30 cellular contexts compared by ENCODE assay signal in genomic region chr16:57354311-57354710, GRCh38. TPM values are rescaled to one million over a fixed set of nuclear protein-coding genes. Genes with fewer than 3 reads are reported as not detected.
"Had no signal": no experiment of that assay in that cellular context is flagged by ENCODE, and none has a peak within 500 bp of the region (broad histone marks: within the 10 kb centered on the region; RNA-seq: fewer than 3 reads in every experiment).

No MANE protein-coding gene starts in this region.

- H3K4me3 ChIP-seq: coronary artery, esophagus squamous epithelium, hepatocyte, left lung, mucosa of descending colon, prostate gland, right atrium auricular region, sigmoid colon, skin epidermis, suprapubic skin, transverse colon, upper lobe of right lung, uterus had no signal

- H2AFZ ChIP-seq: hepatocyte, parathyroid adenoma had no signal

- H3K4me2 ChIP-seq: hepatocyte had no signal

- ATAC-seq: effector memory CD8-positive, alpha-beta T cell; left cardiac atrium; left lung; mucosa of descending colon; natural killer cell treated with Interleukin-12 subunit alpha and Interleukin-12 subunit beta and Interleukin-15 and Interleukin-18, amount 100 ng/mL, for 72 hours; stimulated activated naive B cell treated with anti-CD40 and anti-IgM and Interleukin-4, amounts not matched to agents 10 μg/mL and 1 μg/mL and 100 μg/mL, for 72 hours; upper lobe of right lung had no signal

- H3K79me2 ChIP-seq: hepatocyte, parathyroid adenoma had no signal

- H3K4me1 ChIP-seq: parathyroid adenoma, prostate gland, right atrium auricular region, sigmoid colon, suprapubic skin, transverse colon, upper lobe of right lung, uterus had no signal

- H3K9me3 ChIP-seq: esophagus squamous epithelium, left lung, mucosa of descending colon, neutrophil, prostate gland, right atrium auricular region, sigmoid colon, suprapubic skin, transverse colon, upper lobe of right lung, uterus had no signal

- H3K9ac ChIP-seq: parathyroid adenoma had no signal

- H3K27ac ChIP-seq: coronary artery, esophagus squamous epithelium, hepatocyte, left lung, neutrophil, parathyroid adenoma, prostate gland, right atrium auricular region, sigmoid colon, skin epidermis, suprapubic skin, transverse colon, upper lobe of right lung, uterus had no signal

- H3K27me3 ChIP-seq: left lung, right atrium auricular region, sigmoid colon, suprapubic skin, transverse colon, upper lobe of right lung, uterus had no signal

- DNase-seq: effector memory CD8-positive, alpha-beta T cell; esophagus squamous epithelium; left cardiac atrium; left lung; mesenchymal stem cell; mucosa of descending colon; naive B cell; sigmoid colon; stimulated activated CD4-positive, alpha-beta T cell treated with anti-CD3 and anti-CD28 coated beads, Interleukin-15, amount 100 ng/mL, for 24 hours; stimulated activated CD4-positive, alpha-beta T cell treated with anti-CD3 and anti-CD28 coated beads, Interleukin-2, amount 100 ng/mL, for 48 hours; stimulated activated naive B cell treated with anti-CD40 and anti-IgM and Interleukin-4, amounts not matched to agents 10 μg/mL and 1 μg/mL and 100 μg/mL, for 72 hours; transverse colon; upper lobe of right lung; uterus had no signal

- H3K36me3 ChIP-seq: esophagus squamous epithelium, left lung, neutrophil, prostate gland, right atrium auricular region, sigmoid colon, suprapubic skin, transverse colon, upper lobe of right lung, uterus had no signal

RNA-seq across cellular contexts. Expression of gene CCL22, which starts 4.3 kb away (rescaled TPM):
- total RNA-seq: dermis microvascular lymphatic vessel endothelial cell, frontal cortex, kidney epithelial cell, lung microvascular endothelial cell, mesothelial cell of epicardium, neural crest cell, sigmoid colon, uterus had no signal
- polyA plus RNA-seq: hepatocyte had no signal

RNA-seq across cellular contexts. Expression of gene CX3CL1, which starts 18.0 kb away (rescaled TPM):
- total RNA-seq: natural killer cell treated with Interleukin-12 subunit alpha and Interleukin-12 subunit beta and Interleukin-15 and Interleukin-18, amount 100 ng/mL, for 72 hours had no signal

RNA-seq across cellular contexts. Expression of gene CCL17, which starts 50.3 kb away (rescaled TPM):
- total RNA-seq: dermis microvascular lymphatic vessel endothelial cell, frontal cortex, hepatocyte, kidney epithelial cell, left cardiac atrium, lung microvascular endothelial cell, mesothelial cell of epicardium, mucosa of descending colon, neural crest cell, omental fat pad, prostate gland, right atrium auricular region, sigmoid colon, uterus had no signal
- polyA plus RNA-seq: hepatocyte had no signal
